9 cellular contexts compared by ENCODE assay signal in the genomic region with DNA sequence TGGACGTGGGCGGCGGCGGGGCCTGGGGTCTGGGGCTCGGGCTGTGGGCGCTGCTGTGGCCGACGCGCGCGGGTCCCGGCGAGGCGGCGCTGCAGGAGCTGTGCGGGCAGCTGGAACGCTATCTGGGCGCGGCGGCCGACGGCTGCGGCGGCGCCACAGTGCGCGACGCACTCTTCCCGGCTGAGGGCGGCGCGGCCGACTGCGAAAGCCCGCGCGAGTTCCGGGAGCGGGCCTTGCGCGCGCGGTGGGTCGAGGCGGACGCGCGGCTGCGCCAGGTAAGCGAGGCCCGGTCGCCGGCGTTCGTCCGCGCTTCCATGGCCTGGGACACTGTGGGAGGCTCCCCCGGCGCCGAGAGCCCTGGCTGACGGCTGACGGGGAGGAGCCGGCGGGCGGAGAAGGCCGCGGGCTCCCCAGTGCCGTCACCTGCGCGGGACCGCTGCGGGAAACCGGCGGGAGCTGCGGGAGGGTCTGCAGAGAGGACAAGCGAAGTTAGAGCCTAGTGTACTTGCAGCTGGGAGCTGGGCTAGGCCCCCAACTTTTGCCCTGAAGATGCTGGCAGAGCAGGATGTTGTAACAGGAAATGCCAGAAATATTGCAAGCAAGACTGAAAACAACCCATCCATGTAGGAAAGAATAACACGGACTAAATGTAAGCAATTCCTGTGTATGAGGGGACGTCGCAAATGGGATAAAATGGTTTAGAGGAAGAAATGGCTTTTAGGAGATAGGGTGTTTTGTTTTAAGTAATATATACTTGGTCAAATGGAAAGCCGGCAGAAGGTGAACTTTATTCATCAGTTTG. TPM values are rescaled to one million over a fixed set of nuclear protein-coding genes. Genes with fewer than 3 reads are reported as not detected.
DNase-seq lines count a peak whose midpoint lies in the region; ATAC-seq, FAIRE-seq and TF ChIP-seq lines count a peak whose summit lies in the region.
"Had no signal": no experiment of that assay in that cellular context is flagged by ENCODE, and none has a peak within 500 bp of the region (broad histone marks: within the 10 kb centered on the region; RNA-seq: fewer than 3 reads in every experiment).

No MANE protein-coding gene starts in this region.

- no peaks in the 10 kb centered on the region for H3K9me1 ChIP-seq in K562 (ENCODE audit: control insufficient read depth, insufficient read depth, low read length)

- intact Hi-C loops in K562 (cut with micrococcal nuclease), result loop anchor here (2.0 to 5.0 kb wide), 2 partner anchors 37 to 59 kb away; no protein-coding TSS in a partner anchor

- no peaks in the 10 kb centered on the region for H3K27me3 ChIP-seq in K562 (ENCODE audit: control insufficient read depth in 2 of 2, insufficient read depth in 2 of 2, low read length in 2 of 2)
- no peaks in the 10 kb centered on the region for H3K27me3 ChIP-seq in small intestine (ENCODE audit: control insufficient read depth in 2 of 2, insufficient read depth in 2 of 2, low read length in 2 of 2)

- peaks cover 22% of the 10 kb centered on the region; the same call in 2 of the 3 replicates for H3K36me3 ChIP-seq in K562 (ENCODE audit: control insufficient read depth, insufficient read depth, low read length)
- H3K36me3 ChIP-seq in small intestine (ENCODE audit: control insufficient read depth in 2 of 2, insufficient read depth in 2 of 2, low read length in 2 of 2), result peaks cover 2 to 4% of the 10 kb centered on the region in 2 donors

- H3K4me3 ChIP-seq in K562 (peak overlapping the region; percentile 94), iPS-18c (ENCODE audit: insufficient read depth, low read depth, low read length) (peak overlapping the region; percentile 92), small intestine (ENCODE audit: low read depth in 1 of 2, low read length in 2 of 2) (peak overlapping the region; percentile 94 to 96)

- H2AFZ ChIP-seq in K562 (ENCODE audit: low read depth, low read length), result peak overlapping the region; percentile 90

- H3K9me3 ChIP-seq in K562 (replicated peaks; ENCODE audit: control insufficient read depth, insufficient read depth, low read depth, low read length) (no peaks in the 10 kb centered on the region), iPS-18c (ENCODE audit: control insufficient read depth, insufficient read depth, low read length) (no peaks in the 10 kb centered on the region), small intestine (ENCODE audit: control insufficient read depth, low read depth) (no peaks in the 10 kb centered on the region)

- H3K4me2 ChIP-seq in K562 (ENCODE audit: insufficient read depth, low read length), result peak overlapping the region; percentile 95

- FAIRE-seq in K562 (lab: Jason Lieb, UNC) (no peak), small intestine (lab: Jason Lieb, UNC) (no peak)

- BruUV-seq in K562 (replicated peaks; lab: Mats Ljungman, UMichigan), result no TSS peak

- no peak for TF ChIP-seq CTCF in K562 (IDR thresholded peaks at IDR 0.05 in 2 of 3, conservative IDR thresholded peaks at IDR 0.05 in 1 of 3; ENCODE audit: insufficient read depth in 2 of 3, low read depth in 1 of 3, low read length in 3 of 3)

- WGBS in K562 (ENCODE audit: insufficient coverage, low coverage, missing lambda C conversion rate), result 2% methylated on average over 28 of the region's 80 CpGs
- 0 to 1% (median 0%) methylated on average over 56 to 80 of the region's 80 CpGs for WGBS in small intestine, 3 donors

- DNase-seq in AG20443 (ENCODE audit: low spot score) (peak; percentile 47), SK-N-DZ (ENCODE audit: low spot score) (peak; percentile 32), K562 (ENCODE audit: extremely low read depth in 1 of 4, low spot score in 3 of 4) (peak in 2 of 4 experiments; percentile 33 to 64), small intestine (peak; percentile 50), DMS114 treated with DMSO at 0.1 percent for 48 hours (lab: John Stamatoyannopoulos, UW; ENCODE audit: unreplicated experiment) (no peak)

- H3K4me1 ChIP-seq in K562 (replicated peaks in 1 of 2; ENCODE audit: control insufficient read depth in 2 of 2, insufficient read depth in 2 of 2, low read length in 2 of 2), result peaks cover 10 to 21% of the 10 kb centered on the region in 2 experiments; a peak in 4 of 5 replicates
- H3K4me1 ChIP-seq in small intestine (ENCODE audit: control insufficient read depth in 2 of 2, insufficient read depth in 1 of 2, low read depth in 1 of 2, low read length in 1 of 2), result peaks cover 0 to 3% of the 10 kb centered on the region in 2 donors

- H3K27ac ChIP-seq in K562 (ENCODE audit: extremely low read depth, low read depth, low read length), result peak overlapping the region; percentile 93
- H3K27ac ChIP-seq in small intestine (ENCODE audit: low read depth in 1 of 2, low read length in 1 of 2), result peak overlapping the region; percentile 99 to 100

- CTCF ChIA-PET in K562 (lab: Yijun Ruan, JAX; ENCODE audit: low intra/inter-chr PET ratio), result no interaction called here

- 0 out of 2 replicates have a peak, but pooled peaks cover 2% of the 10 kb centered on the region for H4K20me1 ChIP-seq in K562 (replicated peaks; ENCODE audit: control insufficient read depth, insufficient read depth, low read length)

- TF ChIP-seq EP300 in K562 (IDR thresholded peaks at IDR 0.05; ENCODE audit: low read length), result no peak

- TF ChIP-seq RAD21 in K562 (CRISPR knock-in tag; conservative IDR thresholded peaks at IDR 0.05 in 1 of 2, IDR thresholded peaks at IDR 0.05 in 1 of 2), result no peak

- H3K9ac ChIP-seq in K562 (ENCODE audit: insufficient read depth in 1 of 2, low read depth in 2 of 2, low read length in 2 of 2), result peak overlapping the region; percentile 88 to 99

- H3K79me2 ChIP-seq in K562 (ENCODE audit: control insufficient read depth, insufficient read depth, low read length), result peaks cover 39% of the 10 kb centered on the region

- peak; percentile 18 for ATAC-seq in GM18909 (IDR thresholded peaks at IDR 0.05; ENCODE audit: poor library complexity, unreplicated experiment)
- ATAC-seq in HG03342 (IDR thresholded peaks at IDR 0.05; ENCODE audit: unreplicated experiment), result peak; percentile 24
- peak; percentile 70 for ATAC-seq in K562

- no peak for TF ChIP-seq POLR2A in K562 (conservative IDR thresholded peaks at IDR 0.05)

- in situ Hi-C loops in K562 (cut with MboI), result no loop called here

- POLR2A ChIA-PET in K562 (lab: Yijun Ruan, JAX), result interaction anchor here (0.5 to 1.6 kb wide), 11 partner anchors 8 to 395 kb away, joined by 3 to 4 read pairs (median 3); a partner anchor contains a TSS

TF ChIP-seq in K562, 482 proteins besides CTCF, POLR2A, EP300 and RAD21 (continues in another document):
- TF ChIP-seq, protein P1, sequence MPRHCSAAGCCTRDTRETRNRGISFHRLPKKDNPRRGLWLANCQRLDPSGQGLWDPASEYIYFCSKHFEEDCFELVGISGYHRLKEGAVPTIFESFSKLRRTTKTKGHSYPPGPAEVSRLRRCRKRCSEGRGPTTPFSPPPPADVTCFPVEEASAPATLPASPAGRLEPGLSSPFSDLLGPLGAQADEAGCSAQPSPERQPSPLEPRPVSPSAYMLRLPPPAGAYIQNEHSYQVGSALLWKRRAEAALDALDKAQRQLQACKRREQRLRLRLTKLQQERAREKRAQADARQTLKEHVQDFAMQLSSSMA (CRISPR knock-in tag; IDR thresholded peaks at IDR 0.05), result 0 out of 2 replicates have a peak, but pooled peaks have one; percentile 33

RNA-seq across cellular contexts. Expression of a gene that starts 0.8 kb away (rescaled TPM):
- 1.4 and 1.8 TPM in 2 replicates for polyA plus RNA-seq in SK-N-DZ (2014; cell fraction: cytosol; rRNA removed)
- polyA plus RNA-seq in SK-N-DZ (2014; cell fraction: nucleus; rRNA removed), result 0.95 and 1.6 TPM in 2 replicates
- total RNA-seq in K562 (2011; cell fraction: chromatin; rRNA removed; ENCODE audit: low replicate concordance), result 4.6 and 8.6 TPM in 2 replicates
- total RNA-seq in K562 (2011; cell fraction: nucleolus; rRNA removed), result 3.7 and 3.8 TPM in 2 replicates
- 4.1 and 4.6 TPM in 2 replicates for total RNA-seq in K562 (2011; cell fraction: nucleoplasm; rRNA removed)
- total RNA-seq in K562 (2014; rRNA removed) (3.6 and 4.3 TPM in 2 replicates), K562 (2014; rRNA removed; fragmentation: Illumina TruSeq; extraction: Trizol) (3.8 and 4.7 TPM in 2 replicates), K562 (2015; rRNA removed; fragmentation: Illumina TruSeq; extraction: Trizol) (3.8 and 4.5 TPM in 2 replicates), K562 (2021) (4.5 and 4.8 TPM in 2 replicates)
- polyA plus RNA-seq in K562 (2011; rRNA removed) (2.7 and 3.3 TPM in 2 replicates), K562 (2014; fragmentation: Illumina TruSeq; extraction: Trizol) (4.0 TPM in 2 replicates), K562 (2014; fragmentation: Nextera tagmentation; extraction: Ambion mirVana) (1 to 10 TPM; 2.0 to 2.3 TPM), K562 (2014; rRNA removed) (3.6 and 4.6 TPM in 2 replicates), small intestine (1 to 10 TPM; 4.5 to 6.7 (median 5.7) TPM)
- polyA plus RNA-seq in K562 (2011; cell fraction: cytosol; rRNA removed), result 1.9 and 2.1 TPM in 2 replicates
- 3.8 and 4.0 TPM in 2 replicates for polyA plus RNA-seq in K562 (2011; cell fraction: nucleus; rRNA removed)
- 2.9 and 3.8 TPM in 2 replicates for polyA plus RNA-seq in K562 (2012)
- polyA minus RNA-seq in K562 (2011; rRNA and poly(A)+ RNA removed), result 2.6 and 2.9 TPM in 2 replicates
- polyA minus RNA-seq in K562 (2011; cell fraction: cytosol; rRNA and poly(A)+ RNA removed), result 1.5 and 2.0 TPM in 2 replicates
- 2.3 and 2.9 TPM in 2 replicates for polyA minus RNA-seq in K562 (2011; cell fraction: nucleus; rRNA and poly(A)+ RNA removed)

RNA-seq across cellular contexts. Expression of a gene that starts 4.4 kb away (rescaled TPM):
- polyA plus RNA-seq in SK-N-DZ (2014; cell fraction: cytosol; rRNA removed), result 0.10 TPM in 1 of 2 replicates, not detected in the other
- polyA plus RNA-seq in SK-N-DZ (2014; cell fraction: nucleus; rRNA removed), result 0.02 TPM in 1 of 2 replicates, not detected in the other
- not detected in 2 replicates for total RNA-seq in K562 (2011; cell fraction: chromatin; rRNA removed; ENCODE audit: low replicate concordance)
- total RNA-seq in K562 (2011; cell fraction: nucleolus; rRNA removed), result not detected in 2 replicates
- total RNA-seq in K562 (2011; cell fraction: nucleoplasm; rRNA removed), result not detected in 2 replicates
- total RNA-seq in K562 (2014; rRNA removed) (not detected in 2 replicates), K562 (2014; rRNA removed; fragmentation: Illumina TruSeq; extraction: Trizol) (not detected in 2 replicates), K562 (2015; rRNA removed; fragmentation: Illumina TruSeq; extraction: Trizol) (not detected in 2 replicates), K562 (2021) (not detected in 2 replicates)
- polyA plus RNA-seq in K562 (2011; rRNA removed) (not detected in 2 replicates), K562 (2014; fragmentation: Illumina TruSeq; extraction: Trizol) (0.01 TPM in 1 of 2 replicates, not detected in the other), K562 (2014; fragmentation: Nextera tagmentation; extraction: Ambion mirVana) (under 1 TPM; 0.01 to 0.06 TPM), K562 (2014; rRNA removed) (not detected in 2 replicates), small intestine (under 1 TPM in 1 of 3 donors, not detected in 2; 0.45 TPM)
- polyA plus RNA-seq in K562 (2011; cell fraction: cytosol; rRNA removed), result not detected in 2 replicates
- polyA plus RNA-seq in K562 (2011; cell fraction: nucleus; rRNA removed), result not detected in 2 replicates
- polyA plus RNA-seq in K562 (2012), result 0.06 and 0.07 TPM in 2 replicates
- not detected in 2 replicates for polyA minus RNA-seq in K562 (2011; rRNA and poly(A)+ RNA removed)
- polyA minus RNA-seq in K562 (2011; cell fraction: cytosol; rRNA and poly(A)+ RNA removed), result not detected in 2 replicates
- polyA minus RNA-seq in K562 (2011; cell fraction: nucleus; rRNA and poly(A)+ RNA removed), result not detected in 2 replicates
- total RNA-seq: T-helper 1 cell treated with Interleukin-12 subunit alpha and Interleukin-12 subunit beta and Interleukin-4 antibody, amounts not matched to agents 30 ng/mL and 1 ng/mL, for 36 hours had no signal

Comparison
In these comparisons a context has a peak if more than half of its experiments do, and no peak if none do; other contexts are left out.
1. ATAC-seq: peak in every context shown above with its lines; median percentile 70 in K562; 24 in HG03342; 18 in GM18909.